9 cellular contexts compared by ENCODE assay signal in the genomic region with DNA sequence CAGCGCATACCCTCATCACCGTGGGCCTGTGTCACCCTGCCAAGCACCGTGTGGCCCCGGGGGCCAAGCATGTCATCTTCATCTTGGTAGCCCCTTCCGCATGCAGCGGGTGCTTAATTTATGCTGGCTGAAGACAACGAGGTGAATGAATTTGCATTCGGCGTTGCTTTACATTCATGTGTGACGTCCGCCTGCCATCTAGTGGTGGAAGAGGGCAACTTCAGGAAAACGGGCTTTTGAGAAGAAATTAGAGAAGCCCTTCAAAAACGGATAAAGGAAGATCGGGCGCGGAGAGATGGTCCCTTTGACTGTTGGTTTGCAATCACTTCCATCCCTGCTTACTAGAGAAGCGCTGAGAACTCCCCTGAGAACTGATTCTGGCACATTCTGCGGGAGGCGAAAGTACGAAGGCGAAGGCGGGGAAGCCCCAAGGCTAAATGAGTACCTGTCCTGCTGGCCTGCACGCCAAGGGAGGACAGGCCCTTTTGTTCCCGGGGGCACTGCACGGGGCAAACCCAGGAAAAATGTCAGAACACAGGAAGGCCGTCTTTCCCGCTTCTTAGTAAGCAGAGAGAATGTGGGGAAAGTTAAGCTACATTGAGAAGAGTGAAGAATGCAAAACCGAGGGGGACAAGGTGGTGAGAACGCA.
DNase-seq lines count a peak whose midpoint lies in the region; ATAC-seq lines count a peak whose summit lies in the region.
"Had no signal": no experiment of that assay in that cellular context is flagged by ENCODE, and none has a peak within 500 bp of the region (broad histone marks: within the 10 kb centered on the region; RNA-seq: fewer than 3 reads in every experiment).

No MANE protein-coding gene starts in this region.

- ATAC-seq in GM21723 (IDR thresholded peaks at IDR 0.05; ENCODE audit: unreplicated experiment) (peak; percentile 61), left cardiac atrium (peak in 1 of 2 donors; percentile 13), GM21360 (IDR thresholded peaks at IDR 0.05; ENCODE audit: unreplicated experiment) (no peak)

- no peaks in the 10 kb centered on the region for H3K9me3 ChIP-seq in SK-N-MC (ENCODE audit: low read depth, low read length)

- H3K36me3 Mint-ChIP-seq in activated naive CD8-positive, alpha-beta T cell treated with anti-CD3 and anti-CD28 coated beads for 36 hours, result peaks cover 5% of the 10 kb centered on the region
- H3K36me3 Mint-ChIP-seq: activated naive CD8-positive, alpha-beta T cell had no signal

- peaks cover 5% of the 10 kb centered on the region for H3K27me3 Mint-ChIP-seq in activated naive CD8-positive, alpha-beta T cell treated with anti-CD3 and anti-CD28 coated beads for 36 hours

- no peak overlapping the region for H3K27ac ChIP-seq in SK-N-MC

- intact Hi-C loops in left cardiac atrium (cut with DNase I), result loop anchor here in 1 of 2 donors (10.0 kb wide), 1 partner anchor 1694 kb away; no protein-coding TSS in a partner anchor

- no peaks in the 10 kb centered on the region for H3K36me3 ChIP-seq in SK-N-MC (ENCODE audit: insufficient read depth, low read length)

- H3K4me1 Mint-ChIP-seq in activated naive CD8-positive, alpha-beta T cell treated with anti-CD3 and anti-CD28 coated beads for 36 hours, result peaks cover 8% of the 10 kb centered on the region

- H3K4me3 Mint-ChIP-seq in activated naive CD8-positive, alpha-beta T cell treated with anti-CD3 and anti-CD28 coated beads for 36 hours, result peak overlapping the region; percentile 52
- H3K4me3 Mint-ChIP-seq: activated naive CD8-positive, alpha-beta T cell had no signal

- no peak overlapping the region for H3K4me3 ChIP-seq in SK-N-MC

- peaks cover 5% of the 10 kb centered on the region for H3K9me3 Mint-ChIP-seq in activated naive CD8-positive, alpha-beta T cell treated with anti-CD3 and anti-CD28 coated beads for 36 hours

- H3K27ac Mint-ChIP-seq in activated naive CD8-positive, alpha-beta T cell treated with anti-CD3 and anti-CD28 coated beads for 36 hours, result peak overlapping the region; percentile 43
- H3K27ac Mint-ChIP-seq: activated naive CD8-positive, alpha-beta T cell had no signal

- H3K9ac ChIP-seq in SK-N-MC (ENCODE audit: insufficient read length), result no peak overlapping the region

- DNase-seq in DMS 273 treated with DMSO at 0.1 percent for 48 hours (lab: John Stamatoyannopoulos, UW), result peak; percentile 6
- DNase-seq in NCI-H1048 (lab: John Stamatoyannopoulos, UW), result peak; percentile 8
- DNase-seq in SK-N-MC (ENCODE audit: low read depth, low spot score), result peak; percentile 61
- peak; percentile 54 for DNase-seq in activated naive CD8-positive, alpha-beta T cell treated with anti-CD3 and anti-CD28 coated beads for 36 hours
- peak; percentile 47 for DNase-seq in left cardiac atrium
- DNase-seq in putamen (ENCODE audit: low spot score), result peak; percentile 63

Comparison
In these comparisons a context has a peak if more than half of its experiments do, and no peak if none do; other contexts are left out.
1. DNase-seq: peak in every context shown above with its lines; median percentile 63 in putamen; 61 in SK-N-MC; 54 in activated naive CD8-positive, alpha-beta T cell treated with anti-CD3 and anti-CD28 coated beads for 36 hours; 47 in left cardiac atrium; 8 in NCI-H1048; 6 in DMS 273 treated with DMSO at 0.1 percent for 48 hours.